Comparison of ENCODE assay signal across 8 cellular contexts in genomic region chr17:63843387-63844292, GRCh38. TPM values are rescaled to one million over a fixed set of nuclear protein-coding genes. Genes with fewer than 3 reads are reported as not detected.
A peak's percentile ranks its signal among the peaks of the same experiment; 100 is the strongest.
DNase-seq lines count a peak whose midpoint lies in the region; ATAC-seq and TF ChIP-seq lines count a peak whose summit lies in the region.

No MANE protein-coding gene starts in this region.

- peak overlapping the region; percentile 97 for H2AFZ ChIP-seq in KMS-11 (ENCODE audit: low read depth)

- no peaks in the 10 kb centered on the region for H3K27me3 ChIP-seq in KMS-11 (ENCODE audit: insufficient read depth, low read depth)

- intact Hi-C loops in Right ventricle myocardium superior (cut with DNase I) (no loop called here), posterior vena cava (cut with DNase I) (no loop called here)

- no peaks in the 10 kb centered on the region for H4K20me1 ChIP-seq in KMS-11 (ENCODE audit: insufficient read depth)

- DNase-seq in activated naive CD4-positive, alpha-beta T cell treated with Interleukin-2 at 50 U/mL for 16 hours: peak; percentile 32
- DNase-seq in Right ventricle myocardium superior: peak; percentile 76
- DNase-seq in posterior vena cava (ENCODE audit: low spot score): peak; percentile 82

- TF ChIP-seq CTCF in KMS-11 (conservative IDR thresholded peaks at IDR 0.05; ENCODE audit: low read depth, low read length): no peak

- ATAC-seq in Right ventricle myocardium superior (ENCODE audit: poor library complexity): peak; percentile 10
- ATAC-seq in HG02885 (IDR thresholded peaks at IDR 0.05; ENCODE audit: poor library complexity, unreplicated experiment): no peak
- ATAC-seq in HG03521 (IDR thresholded peaks at IDR 0.05; ENCODE audit: unreplicated experiment): no peak
- ATAC-seq in GM21619 (IDR thresholded peaks at IDR 0.05; ENCODE audit: unreplicated experiment): no peak

- H3K4me1 ChIP-seq in KMS-11 (ENCODE audit: low read depth, poor library complexity, severe bottlenecking): peaks cover 43% of the 10 kb centered on the region

- H3K79me2 ChIP-seq in KMS-11 (ENCODE audit: insufficient read depth, low read depth): peaks cover 36% of the 10 kb centered on the region

- peak overlapping the region; percentile 65 for H3K27ac ChIP-seq in KMS-11

- peak overlapping the region; percentile 48; the same call in 1 of the 2 replicates for H3K9ac ChIP-seq in KMS-11

- H3K4me2 ChIP-seq in KMS-11: peak overlapping the region; percentile 37

- H3K36me3 ChIP-seq in KMS-11 (ENCODE audit: insufficient read depth): no peaks in the 10 kb centered on the region

- peak overlapping the region; percentile 61 for H3K4me3 ChIP-seq in GM08714 (ENCODE audit: low read length)
- H3K4me3 ChIP-seq in KMS-11 (IDR thresholded peaks at IDR 0.05; ENCODE audit: insufficient read depth, low read depth, low read length): no peak overlapping the region

RNA-seq across cellular contexts. Expression of gene SMARCD2, which starts 1.2 kb away (rescaled TPM):
- total RNA-seq in Right ventricle myocardium superior (22.0 TPM), posterior vena cava (10 to 100 TPM; 45.6 to 76.9 TPM)

RNA-seq across cellular contexts. Expression of gene FTSJ3, which starts 16.2 kb away (rescaled TPM):
- total RNA-seq in Right ventricle myocardium superior: 29.8 TPM
- total RNA-seq in posterior vena cava: 10 to 100 TPM; 25.2 to 26.0 TPM

RNA-seq across cellular contexts. Expression of gene PSMC5, which starts 16.4 kb away (rescaled TPM):
- 136 TPM for total RNA-seq in Right ventricle myocardium superior
- 100 to 1,000 TPM in 1 of 2 donors, 10 to 100 TPM in 1; 94.8 to 104 TPM for total RNA-seq in posterior vena cava

RNA-seq across cellular contexts. Expression of gene CSH2, which starts 29.8 kb away (rescaled TPM):
- total RNA-seq in Right ventricle myocardium superior (not detected), posterior vena cava (not detected)

RNA-seq across cellular contexts. Expression of gene GH2, which starts 38.1 kb away (rescaled TPM):
- total RNA-seq in Right ventricle myocardium superior (not detected), posterior vena cava (not detected)

Comparison
In these comparisons a context has a peak if more than half of its experiments do, and no peak if none do; other contexts are left out.
1. DNase-seq: peak in every context shown above with its lines; median percentile 82 in posterior vena cava; 76 in Right ventricle myocardium superior; 32 in activated naive CD4-positive, alpha-beta T cell treated with Interleukin-2 at 50 U/mL for 16 hours.